In the genomic region with DNA sequence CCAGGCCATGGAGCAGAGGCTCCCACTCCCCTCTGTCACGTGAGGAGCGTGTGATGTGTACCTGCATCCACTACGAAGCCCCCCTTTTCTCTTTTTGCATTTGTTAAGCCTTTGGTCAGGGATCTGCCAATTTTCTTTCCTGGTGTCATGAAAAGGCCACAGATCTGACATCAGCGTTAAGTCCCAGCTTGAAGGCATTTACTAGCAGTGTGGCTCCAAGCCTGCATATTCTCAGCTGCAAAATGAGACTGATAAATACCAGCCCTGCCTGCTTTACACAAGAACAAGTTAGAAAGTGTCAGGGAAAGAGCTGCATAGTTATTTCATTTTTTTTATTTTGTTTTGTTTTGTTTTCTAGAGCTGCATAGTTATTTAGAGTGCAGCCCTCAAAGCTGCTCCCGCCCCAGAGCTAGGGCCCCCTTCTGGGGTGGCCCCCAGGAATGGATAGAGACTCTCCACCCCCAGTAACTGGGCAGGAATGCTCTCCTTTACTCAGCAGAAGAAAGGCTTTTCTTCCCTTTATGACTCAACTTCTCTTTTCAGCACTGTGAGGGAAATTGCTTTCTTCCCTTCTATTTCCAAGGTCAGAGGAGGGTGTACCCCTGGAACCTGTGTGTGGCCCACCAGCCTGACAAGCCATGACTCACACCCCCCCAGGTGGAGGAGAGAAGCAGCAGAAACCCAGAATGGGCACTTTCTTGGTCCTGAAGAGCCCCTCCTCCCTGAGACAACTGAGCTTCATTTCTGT, we compare ENCODE assay signal across 16 cellular contexts. TPM values are rescaled to one million over a fixed set of nuclear protein-coding genes. Genes with fewer than 3 reads are reported as not detected.
DNase-seq lines count a peak whose midpoint lies in the region; ATAC-seq and TF ChIP-seq lines count a peak whose summit lies in the region.
"Had no signal": no experiment of that assay in that cellular context is flagged by ENCODE, and none has a peak within 500 bp of the region (broad histone marks: within the 10 kb centered on the region; RNA-seq: fewer than 3 reads in every experiment).

No MANE protein-coding gene starts in this region.

- H3K36me3 Mint-ChIP-seq in H9 (ENCODE audit: insufficient read depth in 1 of 3, low read depth in 3 of 3), result no peaks in the 10 kb centered on the region; a peak in 2 of 7 replicates

- no peaks in the 10 kb centered on the region for H4K20me1 ChIP-seq in H9 (ENCODE audit: control insufficient read depth, insufficient read depth, insufficient read length)

- no peak overlapping the region; a peak in 1 of 5 replicates for H3K4me3 Mint-ChIP-seq in H9

- no peak overlapping the region for H2AFZ ChIP-seq in H9 (ENCODE audit: low read length)
- H2AFZ ChIP-seq: parathyroid adenoma had no signal

- no peak overlapping the region for H2BK20ac ChIP-seq in H9 (ENCODE audit: low read depth, low read length, poor library complexity, severe bottlenecking)

- H3K27me3 ChIP-seq in HUES64 (ENCODE audit: insufficient read depth, low read length), result peaks cover 70% of the 10 kb centered on the region
- peaks cover 20% of the 10 kb centered on the region for H3K27me3 ChIP-seq in mesendoderm (ENCODE audit: insufficient read depth, low read length, poor library complexity)
- H3K27me3 ChIP-seq in H9 (ENCODE audit: insufficient read depth, low read length), result peaks cover 33% of the 10 kb centered on the region; the same call in 1 of the 2 replicates

- DNase-seq in AG10803 (ENCODE audit: low read depth) (peak; percentile 55), cerebellar cortex (ENCODE audit: low spot score) (peak; percentile 48), mesendoderm (peak; percentile 74), H9 (no peak), OCI-M2 (lab: John Stamatoyannopoulos, UW; ENCODE audit: unreplicated experiment) (no peak), DMS53 treated with DMSO at 0.1 percent for 48 hours (lab: John Stamatoyannopoulos, UW; ENCODE audit: unreplicated experiment) (no peak)
- DNase-seq: activated CD8-positive, alpha-beta memory T cell treated with anti-CD3 and anti-CD28 coated beads, Interleukin-2, amount 50 U/mL, for 48 hours; GDM1; lower lobe of right lung; NCI-H2081; stimulated activated CD4-positive, alpha-beta T cell treated with anti-CD3 and anti-CD28 coated beads, Interleukin-1b, Interleukin-23, amount 100 ng/mL, for 48 hours had no signal

- H3K9ac ChIP-seq in HUES64 (ENCODE audit: low read depth, low read length), result no peak overlapping the region
- H3K9ac ChIP-seq in mesendoderm (ENCODE audit: low read length), result no peak overlapping the region
- no peak overlapping the region for H3K9ac ChIP-seq in H9 (ENCODE audit: extremely low read depth, insufficient read length, low read length)
- H3K9ac ChIP-seq: BLaER1, KMS-11, parathyroid adenoma had no signal

- H3T11ph ChIP-seq in H9 (ENCODE audit: low read length), result no peak overlapping the region

- H4K91ac ChIP-seq in H9 (ENCODE audit: insufficient read length, low read depth, low read length), result no peak overlapping the region

- WGBS in HUES64, result 22% methylated on average over 5 of the region's 5 CpGs
- WGBS in mesendoderm (ENCODE audit: extremely low coverage, insufficient coverage, low lambda C conversion rate), result no CpG with 5 or more reads among the region's 5 CpGs
- WGBS in H9 (ENCODE audit: extremely low coverage, insufficient read length, low lambda C conversion rate), result no CpG with 5 or more reads among the region's 5 CpGs

- H3K27ac ChIP-seq in HUES64 (ENCODE audit: low read depth, low read length) (peak overlapping the region; percentile 34; the same call in 1 of the 2 replicates), mesendoderm (ENCODE audit: low read depth, low read length) (no peak overlapping the region), H9 (ENCODE audit: insufficient read length, low read depth, low read length) (no peak overlapping the region)
- H3K27ac ChIP-seq: BLaER1, KMS-11, lower lobe of right lung, parathyroid adenoma had no signal

- peaks cover 84% of the 10 kb centered on the region for H3K27me3 Mint-ChIP-seq in H9 (ENCODE audit: low read depth)

- no peak overlapping the region for H2BK15ac ChIP-seq in mesendoderm (replicated peaks; ENCODE audit: low read depth)
- H2BK15ac ChIP-seq in H9 (ENCODE audit: low read depth, low read length), result no peak overlapping the region

- H3K18ac ChIP-seq in mesendoderm (ENCODE audit: low read length) (no peak overlapping the region), H9 (ENCODE audit: insufficient read length, low read depth, low read length) (no peak overlapping the region)

- H2BK5ac ChIP-seq in mesendoderm (ENCODE audit: low read length) (no peak overlapping the region), H9 (ENCODE audit: insufficient read length, low read length) (no peak overlapping the region)

- H2AK5ac ChIP-seq in mesendoderm (ENCODE audit: low read length) (no peak overlapping the region), H9 (ENCODE audit: insufficient read length, low read length) (no peak overlapping the region)

- H3K9me3 ChIP-seq in HUES64 (ENCODE audit: insufficient read depth, low read depth, low read length) (no peaks in the 10 kb centered on the region), H9 (ENCODE audit: control insufficient read depth, low read depth, low read length) (no peaks in the 10 kb centered on the region)
- H3K9me3 ChIP-seq: BLaER1, lower lobe of right lung had no signal

- no peaks in the 10 kb centered on the region for H3K36me3 ChIP-seq in HUES64 (ENCODE audit: insufficient read depth, low read length)
- no peaks in the 10 kb centered on the region for H3K36me3 ChIP-seq in mesendoderm (ENCODE audit: control insufficient read depth, insufficient read depth, low read length)

- H4K8ac ChIP-seq in mesendoderm (ENCODE audit: low read depth, low read length) (no peak overlapping the region), H9 (replicated peaks; ENCODE audit: insufficient read length, low read depth, low read length) (no peak overlapping the region)

- H3K79me1 ChIP-seq in mesendoderm (ENCODE audit: low read length), result no peaks in the 10 kb centered on the region
- no peaks in the 10 kb centered on the region for H3K79me1 ChIP-seq in H9 (ENCODE audit: insufficient read depth, low read depth, low read length, poor library complexity, severe bottlenecking)

- H3K23ac ChIP-seq in mesendoderm (ENCODE audit: low read length) (no peak overlapping the region), H9 (ENCODE audit: insufficient read length, low read depth, low read length) (no peak overlapping the region)

- H3K4me1 Mint-ChIP-seq in H9, result peaks cover 37 to 47% of the 10 kb centered on the region in 2 experiments

- ATAC-seq in GM21825 (IDR thresholded peaks at IDR 0.05; ENCODE audit: unreplicated experiment), result no peak
- ATAC-seq: lower lobe of right lung had no signal

- H4K5ac ChIP-seq in mesendoderm (ENCODE audit: low read length) (no peak overlapping the region), H9 (ENCODE audit: insufficient read length, low read depth, low read length) (no peak overlapping the region)

- no peak overlapping the region for H3K4me2 ChIP-seq in mesendoderm (ENCODE audit: low read length)
- H3K4me2 ChIP-seq in H9 (ENCODE audit: insufficient read depth, insufficient read length, low read length), result no peak overlapping the region
- H3K4me2 ChIP-seq: BLaER1, KMS-11 had no signal

- H2BK12ac ChIP-seq in H9 (ENCODE audit: insufficient read length, low read depth, low read length), result no peak overlapping the region

- no peak overlapping the region for H3K14ac ChIP-seq in H9 (ENCODE audit: insufficient read depth, low read length)

- no peak overlapping the region for H2BK120ac ChIP-seq in mesendoderm (ENCODE audit: low read depth, low read length)
- no peak overlapping the region for H2BK120ac ChIP-seq in H9 (ENCODE audit: low read depth, low read length, poor library complexity, severe bottlenecking)

- no peaks in the 10 kb centered on the region for H3K79me2 ChIP-seq in mesendoderm (ENCODE audit: control insufficient read depth, insufficient read depth, low read length)
- no peaks in the 10 kb centered on the region for H3K79me2 ChIP-seq in H9 (ENCODE audit: insufficient read depth, low read length)
- H3K79me2 ChIP-seq: parathyroid adenoma had no signal

- H3K4me3 ChIP-seq in AG10803 (ENCODE audit: low read length), result no peak overlapping the region
- no peak overlapping the region for H3K4me3 ChIP-seq in HUES64 (ENCODE audit: low read length)
- no peak overlapping the region for H3K4me3 ChIP-seq in mesendoderm (ENCODE audit: low read length)
- H3K4me3 ChIP-seq: BLaER1, lower lobe of right lung had no signal

- H3K4ac ChIP-seq in mesendoderm (ENCODE audit: low read depth, low read length) (no peak overlapping the region), H9 (ENCODE audit: low read depth, low read length) (no peak overlapping the region)

- peaks cover 4% of the 10 kb centered on the region for H3K23me2 ChIP-seq in H9 (ENCODE audit: insufficient read length, low read depth, low read length, poor library complexity, severe bottlenecking)

- no peaks in the 10 kb centered on the region for H3K9me3 Mint-ChIP-seq in H9

- H3K56ac ChIP-seq in mesendoderm (ENCODE audit: low read length) (peak overlapping the region; percentile 56), H9 (ENCODE audit: insufficient read length, low read depth, low read length) (no peak overlapping the region)

- no peak; the same call in 1 of the 2 replicates for TF ChIP-seq CTCF in AG10803 (conservative IDR thresholded peaks at IDR 0.05; ENCODE audit: low read length)
- TF ChIP-seq CTCF in H9 (conservative IDR thresholded peaks at IDR 0.05), result no peak

- H3K4me1 ChIP-seq in HUES64 (ENCODE audit: insufficient read depth, low read length), result peaks cover 33% of the 10 kb centered on the region
- H3K4me1 ChIP-seq in mesendoderm (ENCODE audit: control insufficient read depth, low read depth, low read length), result peaks cover 17% of the 10 kb centered on the region
- peaks cover 3% of the 10 kb centered on the region; the same call in 1 of the 2 replicates for H3K4me1 ChIP-seq in H9 (ENCODE audit: insufficient read depth, low read length)

- no peak overlapping the region for H3K27ac Mint-ChIP-seq in H9

RNA-seq across cellular contexts. Expression of gene ANKRD63, which starts 2.5 kb away (rescaled TPM):
- polyA plus RNA-seq in HUES64 (2013, experiment 1 of 2), result not detected
- polyA plus RNA-seq in HUES64 (2013, experiment 2 of 2), result not detected
- 0.04 TPM for polyA plus RNA-seq in mesendoderm (2013, experiment 1 of 2)
- 0.06 TPM for polyA plus RNA-seq in mesendoderm (2013, experiment 2 of 2)
- total RNA-seq in H9 (2021), result 0.26 and 0.46 TPM in 2 replicates
- total RNA-seq: lower lobe of right lung had no signal

RNA-seq across cellular contexts. Expression of gene PLCB2, which starts 22.4 kb away (rescaled TPM):
- polyA plus RNA-seq in HUES64 (2013, experiment 1 of 2), result 7.3 TPM
- 11.2 TPM for polyA plus RNA-seq in HUES64 (2013, experiment 2 of 2)
- polyA plus RNA-seq in mesendoderm (2013, experiment 1 of 2), result 7.6 TPM
- 7.0 TPM for polyA plus RNA-seq in mesendoderm (2013, experiment 2 of 2)
- total RNA-seq in H9 (2021), result 5.7 and 7.4 TPM in 2 replicates

RNA-seq across cellular contexts. Expression of gene INAFM2, which starts 38.2 kb away (rescaled TPM):
- polyA plus RNA-seq in HUES64 (2013, experiment 1 of 2), result 18.2 TPM
- polyA plus RNA-seq in HUES64 (2013, experiment 2 of 2), result 20.2 TPM
- 17.9 TPM for polyA plus RNA-seq in mesendoderm (2013, experiment 1 of 2)
- polyA plus RNA-seq in mesendoderm (2013, experiment 2 of 2), result 17.4 TPM
- total RNA-seq in H9 (2021), result 23.1 and 25.4 TPM in 2 replicates

RNA-seq across cellular contexts. Expression of gene PAK6, which starts 46.5 kb away (rescaled TPM):
- 2.1 TPM for polyA plus RNA-seq in HUES64 (2013, experiment 1 of 2)
- polyA plus RNA-seq in HUES64 (2013, experiment 2 of 2), result 5.2 TPM
- 5.8 TPM for polyA plus RNA-seq in mesendoderm (2013, experiment 1 of 2)
- polyA plus RNA-seq in mesendoderm (2013, experiment 2 of 2), result 6.7 TPM
- total RNA-seq in H9 (2021), result 7.0 and 7.4 TPM in 2 replicates

RNA-seq across cellular contexts. Expression of gene CCDC9B, which starts 55.4 kb away (rescaled TPM):
- 0.80 TPM for polyA plus RNA-seq in HUES64 (2013, experiment 1 of 2)
- 0.13 TPM for polyA plus RNA-seq in HUES64 (2013, experiment 2 of 2)
- polyA plus RNA-seq in mesendoderm (2013, experiment 1 of 2), result 0.44 TPM
- polyA plus RNA-seq in mesendoderm (2013, experiment 2 of 2), result 0.29 TPM
- 0.48 and 0.50 TPM in 2 replicates for total RNA-seq in H9 (2021)

Comparison
In these comparisons a context has a peak if more than half of its experiments do, and no peak if none do; other contexts are left out.
1. DNase-seq: peak in AG10803 (single experiment), cerebellar cortex (single experiment) and mesendoderm (single experiment); none in H9 (single experiment), OCI-M2 (single experiment) and DMS53 treated with DMSO at 0.1 percent for 48 hours (single experiment).